28 cellular contexts compared by ENCODE assay signal in genomic region chr14:80577599-80577998, GRCh38.
"Had no signal": no experiment of that assay in that cellular context is flagged by ENCODE, and none has a peak within 500 bp of the region (broad histone marks: within the 10 kb centered on the region; RNA-seq: fewer than 3 reads in every experiment).

No MANE protein-coding gene starts in this region.

- H3K4me3 ChIP-seq: esophagus squamous epithelium, gastrocnemius medialis, heart right ventricle, left lung, lower lobe of right lung, mucosa of descending colon had no signal

- H3K9me3 Mint-ChIP-seq: dendritic cell treated with granulocyte-macrophage colony-stimulating factor and Interleukin-4, amounts not matched to agents 40 ng/mL and 50 ng/mL, for 4 days; effector memory CD8-positive, alpha-beta T cell; endodermal cell; mesothelial cell of epicardium; naive B cell; naive thymus-derived CD8-positive, alpha-beta T cell had no signal

- H3K36me3 Mint-ChIP-seq: mesothelial cell of epicardium, naive B cell had no signal

- DNase-seq: cortex of kidney; effector CD8-positive, alpha-beta T cell; effector memory CD8-positive, alpha-beta T cell; endodermal cell; erythroblast; esophagus squamous epithelium; foreskin fibroblast; foreskin melanocyte; gastrocnemius medialis; glutamatergic neuron; head of caudate nucleus; heart right ventricle; hippocampal formation; left cardiac atrium; left lung; left ventricle myocardium superior; lower lobe of right lung; mesenchymal stem cell; mucosa of descending colon; naive B cell; naive thymus-derived CD8-positive, alpha-beta T cell had no signal

- H3K36me3 ChIP-seq: esophagus squamous epithelium, gastrocnemius medialis, heart right ventricle, left lung, lower lobe of right lung had no signal

- H3K27me3 Mint-ChIP-seq: dendritic cell treated with granulocyte-macrophage colony-stimulating factor and Interleukin-4, amounts not matched to agents 40 ng/mL and 50 ng/mL, for 4 days; effector memory CD8-positive, alpha-beta T cell; naive B cell; naive thymus-derived CD8-positive, alpha-beta T cell had no signal

- H3K4me1 Mint-ChIP-seq: mesothelial cell of epicardium; naive B cell; naive thymus-derived CD8-positive, alpha-beta T cell had no signal

- FAIRE-seq: endometrium, islet of Langerhans, keratinocyte had no signal

- ATAC-seq: effector memory CD8-positive, alpha-beta T cell; esophagus mucosa; gastrocnemius medialis; heart right ventricle; left cardiac atrium; left lung; left ventricle myocardium superior; lower lobe of right lung; mucosa of descending colon; naive thymus-derived CD8-positive, alpha-beta T cell had no signal

- H3K4me1 ChIP-seq: esophagus squamous epithelium, gastrocnemius medialis, heart right ventricle, left lung, lower lobe of right lung had no signal

- H3K27me3 ChIP-seq: esophagus squamous epithelium, gastrocnemius medialis, heart right ventricle, left lung had no signal

- H3K4me3 Mint-ChIP-seq: dendritic cell treated with granulocyte-macrophage colony-stimulating factor and Interleukin-4, amounts not matched to agents 40 ng/mL and 50 ng/mL, for 4 days; effector memory CD8-positive, alpha-beta T cell; endodermal cell; mesothelial cell of epicardium; naive B cell; naive thymus-derived CD8-positive, alpha-beta T cell had no signal

- H3K27ac ChIP-seq: epithelial cell of prostate, esophagus squamous epithelium, gastrocnemius medialis, heart right ventricle, left lung, lower lobe of right lung had no signal

- H3K9me3 ChIP-seq: esophagus squamous epithelium, gastrocnemius medialis, left lung, lower lobe of right lung, mucosa of descending colon had no signal

- H3K27ac Mint-ChIP-seq: dendritic cell treated with granulocyte-macrophage colony-stimulating factor and Interleukin-4, amounts not matched to agents 40 ng/mL and 50 ng/mL, for 4 days; effector memory CD8-positive, alpha-beta T cell; endodermal cell; mesothelial cell of epicardium; naive B cell; naive thymus-derived CD8-positive, alpha-beta T cell had no signal
